ENCODE assay signal across 3 cellular contexts in the genomic region with DNA sequence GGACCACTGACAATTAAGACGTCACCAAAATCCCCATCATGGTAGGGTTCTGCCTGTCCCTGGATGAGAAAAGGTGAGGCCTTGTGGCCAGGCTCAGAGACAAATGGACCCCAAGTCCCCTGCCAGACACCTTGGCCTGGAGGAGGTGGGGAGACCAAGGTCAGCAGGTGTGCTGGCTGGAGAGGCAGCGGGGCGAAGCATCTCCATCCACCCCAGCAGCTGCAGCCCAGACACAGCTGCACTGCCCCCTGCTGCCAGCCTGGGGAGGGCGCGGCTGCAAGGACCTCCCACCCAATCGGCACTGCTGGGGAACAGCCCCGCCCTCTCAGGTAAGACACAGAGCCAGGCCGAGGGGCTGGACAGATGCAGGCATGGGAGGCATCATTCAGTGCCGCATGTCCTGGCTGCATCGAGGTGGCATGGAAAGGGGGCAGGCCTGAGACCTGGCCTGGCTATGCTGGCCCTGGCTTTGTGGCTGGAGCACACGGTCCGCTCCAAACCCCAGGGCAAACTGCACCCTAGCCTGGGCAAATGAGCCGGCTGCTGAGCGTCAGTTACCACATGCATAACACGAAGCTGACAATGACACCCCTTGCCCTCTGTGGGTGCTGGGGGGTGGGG.
A peak's percentile ranks its signal among the peaks of the same experiment; 100 is the strongest.
TF ChIP-seq lines count a peak whose summit lies in the region.

No MANE protein-coding gene starts in this region.

TF ChIP-seq in SK-N-SH, 30 proteins besides CTCF, POLR2A, EP300 and RAD21:
- TF ChIP-seq, protein P1, sequence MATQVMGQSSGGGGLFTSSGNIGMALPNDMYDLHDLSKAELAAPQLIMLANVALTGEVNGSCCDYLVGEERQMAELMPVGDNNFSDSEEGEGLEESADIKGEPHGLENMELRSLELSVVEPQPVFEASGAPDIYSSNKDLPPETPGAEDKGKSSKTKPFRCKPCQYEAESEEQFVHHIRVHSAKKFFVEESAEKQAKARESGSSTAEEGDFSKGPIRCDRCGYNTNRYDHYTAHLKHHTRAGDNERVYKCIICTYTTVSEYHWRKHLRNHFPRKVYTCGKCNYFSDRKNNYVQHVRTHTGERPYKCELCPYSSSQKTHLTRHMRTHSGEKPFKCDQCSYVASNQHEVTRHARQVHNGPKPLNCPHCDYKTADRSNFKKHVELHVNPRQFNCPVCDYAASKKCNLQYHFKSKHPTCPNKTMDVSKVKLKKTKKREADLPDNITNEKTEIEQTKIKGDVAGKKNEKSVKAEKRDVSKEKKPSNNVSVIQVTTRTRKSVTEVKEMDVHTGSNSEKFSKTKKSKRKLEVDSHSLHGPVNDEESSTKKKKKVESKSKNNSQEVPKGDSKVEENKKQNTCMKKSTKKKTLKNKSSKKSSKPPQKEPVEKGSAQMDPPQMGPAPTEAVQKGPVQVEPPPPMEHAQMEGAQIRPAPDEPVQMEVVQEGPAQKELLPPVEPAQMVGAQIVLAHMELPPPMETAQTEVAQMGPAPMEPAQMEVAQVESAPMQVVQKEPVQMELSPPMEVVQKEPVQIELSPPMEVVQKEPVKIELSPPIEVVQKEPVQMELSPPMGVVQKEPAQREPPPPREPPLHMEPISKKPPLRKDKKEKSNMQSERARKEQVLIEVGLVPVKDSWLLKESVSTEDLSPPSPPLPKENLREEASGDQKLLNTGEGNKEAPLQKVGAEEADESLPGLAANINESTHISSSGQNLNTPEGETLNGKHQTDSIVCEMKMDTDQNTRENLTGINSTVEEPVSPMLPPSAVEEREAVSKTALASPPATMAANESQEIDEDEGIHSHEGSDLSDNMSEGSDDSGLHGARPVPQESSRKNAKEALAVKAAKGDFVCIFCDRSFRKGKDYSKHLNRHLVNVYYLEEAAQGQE (IDR thresholded peaks at IDR 0.05; ENCODE audit: low read depth, low read length) = no peak
- TF ChIP-seq SMC3 (IDR thresholded peaks at IDR 0.05; ENCODE audit: low read depth, low read length) = peak; percentile 18; the same call in 1 of the 2 replicates
TF ChIP-seq in SK-N-SH: peak in this region for 1.

TF ChIP-seq in SK-N-SH treated with all-trans-retinoic acid at 6 μM for 48 hours, 23 proteins besides CTCF, POLR2A, EP300 and RAD21:
- no peak for TF ChIP-seq ZNF70 (CRISPR knock-in tag; IDR thresholded peaks at IDR 0.05)
- TF ChIP-seq ZNF8 (CRISPR knock-in tag; IDR thresholded peaks at IDR 0.05) = no peak
- no peak for TF ChIP-seq PATZ1 (CRISPR knock-in tag; IDR thresholded peaks at IDR 0.05; ENCODE audit: borderline replicate concordance)
- TF ChIP-seq TCF4 (CRISPR knock-in tag; IDR thresholded peaks at IDR 0.05; ENCODE audit: borderline replicate concordance) = no peak
- no peak for TF ChIP-seq SNAI2 (CRISPR knock-in tag; IDR thresholded peaks at IDR 0.05)
- TF ChIP-seq, protein P2, sequence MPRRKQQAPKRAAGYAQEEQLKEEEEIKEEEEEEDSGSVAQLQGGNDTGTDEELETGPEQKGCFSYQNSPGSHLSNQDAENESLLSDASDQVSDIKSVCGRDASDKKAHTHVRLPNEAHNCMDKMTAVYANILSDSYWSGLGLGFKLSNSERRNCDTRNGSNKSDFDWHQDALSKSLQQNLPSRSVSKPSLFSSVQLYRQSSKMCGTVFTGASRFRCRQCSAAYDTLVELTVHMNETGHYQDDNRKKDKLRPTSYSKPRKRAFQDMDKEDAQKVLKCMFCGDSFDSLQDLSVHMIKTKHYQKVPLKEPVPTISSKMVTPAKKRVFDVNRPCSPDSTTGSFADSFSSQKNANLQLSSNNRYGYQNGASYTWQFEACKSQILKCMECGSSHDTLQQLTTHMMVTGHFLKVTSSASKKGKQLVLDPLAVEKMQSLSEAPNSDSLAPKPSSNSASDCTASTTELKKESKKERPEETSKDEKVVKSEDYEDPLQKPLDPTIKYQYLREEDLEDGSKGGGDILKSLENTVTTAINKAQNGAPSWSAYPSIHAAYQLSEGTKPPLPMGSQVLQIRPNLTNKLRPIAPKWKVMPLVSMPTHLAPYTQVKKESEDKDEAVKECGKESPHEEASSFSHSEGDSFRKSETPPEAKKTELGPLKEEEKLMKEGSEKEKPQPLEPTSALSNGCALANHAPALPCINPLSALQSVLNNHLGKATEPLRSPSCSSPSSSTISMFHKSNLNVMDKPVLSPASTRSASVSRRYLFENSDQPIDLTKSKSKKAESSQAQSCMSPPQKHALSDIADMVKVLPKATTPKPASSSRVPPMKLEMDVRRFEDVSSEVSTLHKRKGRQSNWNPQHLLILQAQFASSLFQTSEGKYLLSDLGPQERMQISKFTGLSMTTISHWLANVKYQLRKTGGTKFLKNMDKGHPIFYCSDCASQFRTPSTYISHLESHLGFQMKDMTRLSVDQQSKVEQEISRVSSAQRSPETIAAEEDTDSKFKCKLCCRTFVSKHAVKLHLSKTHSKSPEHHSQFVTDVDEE (CRISPR knock-in tag; IDR thresholded peaks at IDR 0.05) = no peak
TF ChIP-seq in SK-N-SH treated with all-trans-retinoic acid at 6 μM for 48 hours: peak in this region for 0.

TF ChIP-seq in HepG2, 621 proteins besides CTCF, POLR2A, EP300 and RAD21 (continues in another document):
- peak; percentile 86 for TF ChIP-seq ZBTB38 (CRISPR knock-in tag; IDR thresholded peaks at IDR 0.05)
- peak; percentile 84 for TF ChIP-seq XRCC5 (optimal IDR thresholded peaks at IDR 0.05; ENCODE audit: low read length)
- no peak for TF ChIP-seq ZFP37 (CRISPR knock-in tag; IDR thresholded peaks at IDR 0.05; ENCODE audit: borderline replicate concordance)
- peak; percentile 50; the same call in 1 of the 2 replicates for TF ChIP-seq ZNF580 (CRISPR knock-in tag; IDR thresholded peaks at IDR 0.05; ENCODE audit: borderline replicate concordance, low read depth)
- TF ChIP-seq KLF13 (CRISPR knock-in tag; IDR thresholded peaks at IDR 0.05) = 0 out of 2 replicates have a peak, but pooled peaks have one; percentile 63
- TF ChIP-seq NR1H2 (CRISPR knock-in tag; IDR thresholded peaks at IDR 0.05; ENCODE audit: borderline replicate concordance, low read depth) = no peak
- peak; percentile 37 for TF ChIP-seq IKZF4 (CRISPR knock-in tag; IDR thresholded peaks at IDR 0.05; ENCODE audit: borderline replicate concordance, low read depth, not compliant biosample characterization)
- TF ChIP-seq AGO2 (optimal IDR thresholded peaks at IDR 0.05; ENCODE audit: low read depth, low read length) = peak; percentile 80
- 0 out of 2 replicates have a peak, but pooled peaks have one; percentile 43 for TF ChIP-seq ZNF501 (CRISPR knock-in tag; IDR thresholded peaks at IDR 0.05)
- peak; percentile 40 for TF ChIP-seq HNRNPLL (IDR thresholded peaks at IDR 0.05; ENCODE audit: low read depth, low read length, poor library complexity, severe bottlenecking)
- TF ChIP-seq ZFX (CRISPR knock-in tag; IDR thresholded peaks at IDR 0.05; ENCODE audit: low read depth) = 0 out of 2 replicates have a peak, but pooled peaks have one; percentile 23
- TF ChIP-seq NFYC (CRISPR knock-in tag; IDR thresholded peaks at IDR 0.05) = peak; percentile 46; the same call in 1 of the 2 replicates
- peak; percentile 36; the same call in 1 of the 2 replicates for TF ChIP-seq SP5 (CRISPR knock-in tag; IDR thresholded peaks at IDR 0.05; ENCODE audit: borderline replicate concordance, low read depth)
- TF ChIP-seq SIX1 (CRISPR knock-in tag; IDR thresholded peaks at IDR 0.05; ENCODE audit: borderline replicate concordance) = no peak
- TF ChIP-seq ZFP1 (CRISPR knock-in tag; IDR thresholded peaks at IDR 0.05) = no peak
- no peak for TF ChIP-seq HMG20B (CRISPR knock-in tag; conservative IDR thresholded peaks at IDR 0.05)
- TF ChIP-seq SP1 (IDR thresholded peaks at IDR 0.05) = no peak
- TF ChIP-seq SP1 (CRISPR knock-in tag; IDR thresholded peaks at IDR 0.05) = peak; percentile 53
- 0 out of 2 replicates have a peak, but pooled peaks have one; percentile 45 for TF ChIP-seq ZNF839 (CRISPR knock-in tag; IDR thresholded peaks at IDR 0.05; ENCODE audit: borderline replicate concordance)
- TF ChIP-seq, protein P3, sequence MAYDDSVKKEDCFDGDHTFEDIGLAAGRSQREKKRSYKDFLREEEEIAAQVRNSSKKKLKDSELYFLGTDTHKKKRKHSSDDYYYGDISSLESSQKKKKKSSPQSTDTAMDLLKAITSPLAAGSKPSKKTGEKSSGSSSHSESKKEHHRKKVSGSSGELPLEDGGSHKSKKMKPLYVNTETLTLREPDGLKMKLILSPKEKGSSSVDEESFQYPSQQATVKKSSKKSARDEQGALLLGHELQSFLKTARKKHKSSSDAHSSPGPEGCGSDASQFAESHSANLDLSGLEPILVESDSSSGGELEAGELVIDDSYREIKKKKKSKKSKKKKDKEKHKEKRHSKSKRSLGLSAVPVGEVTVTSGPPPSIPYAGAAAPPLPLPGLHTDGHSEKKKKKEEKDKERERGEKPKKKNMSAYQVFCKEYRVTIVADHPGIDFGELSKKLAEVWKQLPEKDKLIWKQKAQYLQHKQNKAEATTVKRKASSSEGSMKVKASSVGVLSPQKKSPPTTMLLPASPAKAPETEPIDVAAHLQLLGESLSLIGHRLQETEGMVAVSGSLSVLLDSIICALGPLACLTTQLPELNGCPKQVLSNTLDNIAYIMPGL (CRISPR knock-in tag; IDR thresholded peaks at IDR 0.05; ENCODE audit: borderline replicate concordance in 1 of 2, low read depth in 1 of 2) = peak in 1 of 2 experiments; percentile 30; a peak in 1 of 4 replicates
- 0 out of 2 replicates have a peak, but pooled peaks have one; percentile 52 for TF ChIP-seq ZNF572 (CRISPR knock-in tag; IDR thresholded peaks at IDR 0.05)
- TF ChIP-seq SOX6 (IDR thresholded peaks at IDR 0.05) = no peak
- TF ChIP-seq SOX6 (CRISPR knock-in tag; IDR thresholded peaks at IDR 0.05) = no peak
- TF ChIP-seq GLI4 (CRISPR knock-in tag; IDR thresholded peaks at IDR 0.05; ENCODE audit: borderline replicate concordance) = no peak
- no peak for TF ChIP-seq BATF2 (CRISPR knock-in tag; IDR thresholded peaks at IDR 0.05)
- peak; percentile 49 for TF ChIP-seq ZFP91 (CRISPR knock-in tag; IDR thresholded peaks at IDR 0.05; ENCODE audit: borderline replicate concordance)
- peak; percentile 25; the same call in 1 of the 2 replicates for TF ChIP-seq ERF (CRISPR knock-in tag; IDR thresholded peaks at IDR 0.05)
- no peak for TF ChIP-seq LCORL (IDR thresholded peaks at IDR 0.05)
- TF ChIP-seq LCORL (CRISPR knock-in tag; IDR thresholded peaks at IDR 0.05) = 0 out of 2 replicates have a peak, but pooled peaks have one; percentile 23
- TF ChIP-seq SMC3 (IDR thresholded peaks at IDR 0.05; ENCODE audit: low read length) = peak; percentile 13; the same call in 1 of the 2 replicates
- no peak for TF ChIP-seq ZNF557 (CRISPR knock-in tag; IDR thresholded peaks at IDR 0.05)
- TF ChIP-seq, protein P4, sequence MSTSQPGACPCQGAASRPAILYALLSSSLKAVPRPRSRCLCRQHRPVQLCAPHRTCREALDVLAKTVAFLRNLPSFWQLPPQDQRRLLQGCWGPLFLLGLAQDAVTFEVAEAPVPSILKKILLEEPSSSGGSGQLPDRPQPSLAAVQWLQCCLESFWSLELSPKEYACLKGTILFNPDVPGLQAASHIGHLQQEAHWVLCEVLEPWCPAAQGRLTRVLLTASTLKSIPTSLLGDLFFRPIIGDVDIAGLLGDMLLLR (CRISPR knock-in tag; IDR thresholded peaks at IDR 0.05) = 0 out of 2 replicates have a peak, but pooled peaks have one; percentile 34
- peak; percentile 52; the same call in 1 of the 2 replicates for TF ChIP-seq HOXA3 (CRISPR knock-in tag; IDR thresholded peaks at IDR 0.05)
- TF ChIP-seq REXO4 (CRISPR knock-in tag; IDR thresholded peaks at IDR 0.05; ENCODE audit: borderline replicate concordance) = no peak
- no peak for TF ChIP-seq MEF2D (CRISPR knock-in tag; IDR thresholded peaks at IDR 0.05)
- TF ChIP-seq ZSCAN25 (CRISPR knock-in tag; IDR thresholded peaks at IDR 0.05) = peak; percentile 32; the same call in 1 of the 2 replicates
- peak; percentile 99 for TF ChIP-seq ZBTB33 (CRISPR knock-in tag; IDR thresholded peaks at IDR 0.05)
- no peak for TF ChIP-seq POLR2AphosphoS5 (IDR thresholded peaks at IDR 0.05; ENCODE audit: low read depth, low read length)
- TF ChIP-seq KDM3A (CRISPR knock-in tag; IDR thresholded peaks at IDR 0.05; ENCODE audit: low read depth) = 0 out of 2 replicates have a peak, but pooled peaks have one; percentile 46
- TF ChIP-seq, protein P5, sequence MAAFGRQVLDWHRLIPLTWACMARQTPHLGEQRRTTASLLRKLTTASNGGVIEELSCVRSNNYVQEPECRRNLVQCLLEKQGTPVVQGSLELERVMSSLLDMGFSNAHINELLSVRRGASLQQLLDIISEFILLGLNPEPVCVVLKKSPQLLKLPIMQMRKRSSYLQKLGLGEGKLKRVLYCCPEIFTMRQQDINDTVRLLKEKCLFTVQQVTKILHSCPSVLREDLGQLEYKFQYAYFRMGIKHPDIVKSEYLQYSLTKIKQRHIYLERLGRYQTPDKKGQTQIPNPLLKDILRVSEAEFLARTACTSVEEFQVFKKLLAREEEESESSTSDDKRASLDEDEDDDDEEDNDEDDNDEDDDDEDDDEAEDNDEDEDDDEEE (CRISPR knock-in tag; IDR thresholded peaks at IDR 0.05) = no peak
